9 cellular contexts compared by ENCODE assay signal in genomic region chr12:74889563-74890236, GRCh38.
DNase-seq lines count a peak whose midpoint lies in the region; ATAC-seq, FAIRE-seq and TF ChIP-seq lines count a peak whose summit lies in the region.
"Had no signal": no experiment of that assay in that cellular context is flagged by ENCODE, and none has a peak within 500 bp of the region (broad histone marks: within the 10 kb centered on the region; RNA-seq: fewer than 3 reads in every experiment).

No MANE protein-coding gene starts in this region.

- H3K4me1 ChIP-seq in ACC112 (ENCODE audit: control insufficient read depth, insufficient read depth, low read length, unreplicated experiment) = peaks cover 25% of the 10 kb centered on the region
- peaks cover 0 to 4% (median 0%) of the 10 kb centered on the region in 4 experiments; a peak in 1 of 7 replicates for H3K4me1 ChIP-seq in H1 (replicated peaks in 1 of 4; ENCODE audit: control insufficient read depth in 3 of 4, insufficient read depth in 4 of 4, low read length in 3 of 4)
- peaks cover 0 to 4% of the 10 kb centered on the region in 2 donors for H3K4me1 ChIP-seq in naive thymus-derived CD4-positive, alpha-beta T cell (ENCODE audit: control insufficient read depth in 2 of 2, insufficient read depth in 2 of 2, low read length in 2 of 2)

- no peak overlapping the region for H3K9ac ChIP-seq in H1 (replicated peaks in 1 of 4; ENCODE audit: extremely low read depth in 1 of 4, low read depth in 3 of 4, low read length in 3 of 4)

- H3K27me3 Mint-ChIP-seq in naive thymus-derived CD4-positive, alpha-beta T cell = no peaks in the 10 kb centered on the region
- H3K27me3 Mint-ChIP-seq: activated B cell treated with CpG ODN at 0.5 μM for 24 hours had no signal

- H2BK15ac ChIP-seq in H1 (ENCODE audit: low read length) = no peak overlapping the region

- peak overlapping the region; percentile 62 for H3K4me3 ChIP-seq in ACC112 (ENCODE audit: low read depth, low read length)
- H3K4me3 ChIP-seq in H1 (ENCODE audit: extremely low read depth in 1 of 4, insufficient read depth in 2 of 4, low read depth in 3 of 4, low read length in 4 of 4) = no peak overlapping the region
- H3K4me3 ChIP-seq in naive thymus-derived CD4-positive, alpha-beta T cell (ENCODE audit: low read length) = no peak overlapping the region

- H2BK12ac ChIP-seq in H1 (ENCODE audit: low read depth, low read length) = no peak overlapping the region; the same call in 1 of the 2 replicates

- TF ChIP-seq EP300 in H1 (IDR thresholded peaks at IDR 0.05; ENCODE audit: borderline replicate concordance in 1 of 2, low read depth in 2 of 2, low read length in 2 of 2) = no peak

- H3K27me3 ChIP-seq in ACC112 (ENCODE audit: insufficient read depth, low read length) (no peaks in the 10 kb centered on the region), H1 (replicated peaks in 1 of 4; ENCODE audit: control insufficient read depth in 3 of 4, extremely low read depth in 1 of 4, insufficient read depth in 3 of 4, low read length in 3 of 4) (peaks cover 0 to 1% (median 0%) of the 10 kb centered on the region in 4 experiments; a peak in 1 of 7 replicates)
- no peaks in the 10 kb centered on the region for H3K27me3 ChIP-seq in naive thymus-derived CD4-positive, alpha-beta T cell (ENCODE audit: control insufficient read depth in 2 of 2, insufficient read depth in 2 of 2, low read length in 2 of 2)

- H4K91ac ChIP-seq in H1 (replicated peaks; ENCODE audit: insufficient read length, low read length) = no peak overlapping the region

- WGBS in H1 (ENCODE audit: extremely low coverage in 1 of 2, insufficient coverage in 1 of 2, insufficient read length in 1 of 2, insufficient replicate concordance in 2 of 2, low coverage in 1 of 2, low lambda C conversion rate in 2 of 2, missing lambda C conversion rate in 1 of 2), 2 experiments = 90% methylated on average over 3 of the region's 3 CpGs; no CpG with 5 or more reads in 1 of the 2 experiments

- H3K36me3 Mint-ChIP-seq in naive thymus-derived CD4-positive, alpha-beta T cell = no peaks in the 10 kb centered on the region

- POLR2A ChIA-PET in H1 (lab: Charles Lee; ENCODE audit: partially characterized antibody) = no interaction called here
- POLR2A ChIA-PET in naive thymus-derived CD4-positive, alpha-beta T cell (lab: Charles Lee) = no interaction called here

- no peak overlapping the region for H3K18ac ChIP-seq in H1 (ENCODE audit: extremely low read depth, low read length)

- H3K4ac ChIP-seq in H1 (replicated peaks; ENCODE audit: insufficient read length, low read depth, low read length) = no peak overlapping the region

- no peak for DNase-seq in H1 (ENCODE audit: low read depth in 1 of 2, low spot score in 2 of 2)
- no peak for DNase-seq in NCI-H2081 treated with DMSO at 0.1 percent for 48 hours (lab: John Stamatoyannopoulos, UW)
- no peak for DNase-seq in naive thymus-derived CD4-positive, alpha-beta T cell
- DNase-seq in NK-92 treated with Interleukin-12 subunit alpha and Interleukin-12 subunit beta, amount 100 ng/mL, for 24 hours (lab: John Stamatoyannopoulos, UW) = no peak
- no peak for DNase-seq in activated gamma-delta T cell treated with Interleukin-2 at 50 U/mL for 16 hours
- DNase-seq: activated B cell treated with CpG ODN at 0.5 μM for 24 hours had no signal

- H2BK5ac ChIP-seq in H1 (ENCODE audit: low read depth, low read length) = no peak overlapping the region

- H4K5ac ChIP-seq in H1 (ENCODE audit: insufficient read length, low read depth, low read length) = no peak overlapping the region

- CTCF ChIA-PET in H1 (lab: Charles Lee; ENCODE audit: partially characterized antibody) = interaction anchor here (0.6 to 1.2 kb wide), 4 partner anchors 13 to 1203 kb away, joined by 3 to 5 read pairs (median 4); no protein-coding TSS in a partner anchor
- CTCF ChIA-PET in naive thymus-derived CD4-positive, alpha-beta T cell (lab: Charles Lee) = no interaction called here

- no peaks in the 10 kb centered on the region for H3K36me3 ChIP-seq in ACC112 (ENCODE audit: insufficient read depth, low read length)
- no peaks in the 10 kb centered on the region for H3K36me3 ChIP-seq in H1 (ENCODE audit: control insufficient read depth in 2 of 4, insufficient read depth in 4 of 4, low read length in 3 of 4)
- no peaks in the 10 kb centered on the region for H3K36me3 ChIP-seq in naive thymus-derived CD4-positive, alpha-beta T cell (ENCODE audit: control insufficient read depth in 2 of 3, insufficient read depth in 3 of 3, low read length in 3 of 3)

- H2AFZ ChIP-seq in ACC112 (ENCODE audit: low read length, unreplicated experiment) (peak overlapping the region; percentile 58), H1 (ENCODE audit: low read length) (0 out of 2 replicates have a peak overlapping the region, but pooled peaks have one; percentile 8)

- no peak for TF ChIP-seq POLR2A in H1 (IDR thresholded peaks at IDR 0.05; ENCODE audit: control extremely low read depth in 1 of 2, low read depth in 2 of 2, low read length in 2 of 2)

- H4K20me1 ChIP-seq in H1 (replicated peaks in 1 of 2; ENCODE audit: control insufficient read depth in 1 of 2, insufficient read depth in 2 of 2, low read length in 2 of 2) = no peaks in the 10 kb centered on the region

- H3K27ac Mint-ChIP-seq in naive thymus-derived CD4-positive, alpha-beta T cell = no peak overlapping the region
- H3K27ac Mint-ChIP-seq: activated B cell treated with CpG ODN at 0.5 μM for 24 hours had no signal

- H3K4me2 ChIP-seq in H1 (ENCODE audit: insufficient read depth in 1 of 2, low read depth in 2 of 2, low read length in 2 of 2) = no peak overlapping the region

- no peak overlapping the region for H3K4me3 Mint-ChIP-seq in naive thymus-derived CD4-positive, alpha-beta T cell
- H3K4me3 Mint-ChIP-seq: activated B cell treated with CpG ODN at 0.5 μM for 24 hours had no signal

- no peaks in the 10 kb centered on the region for H3K9me3 Mint-ChIP-seq in naive thymus-derived CD4-positive, alpha-beta T cell
- H3K9me3 Mint-ChIP-seq: activated B cell treated with CpG ODN at 0.5 μM for 24 hours had no signal

- no peak overlapping the region for H3K56ac ChIP-seq in H1 (replicated peaks; ENCODE audit: insufficient read length, low read depth, low read length)

- H3K27ac ChIP-seq in ACC112 (ENCODE audit: low read depth, low read length) (peak overlapping the region; percentile 74), H1 (ENCODE audit: low read depth, low read length) (no peak overlapping the region)
- no peak overlapping the region for H3K27ac ChIP-seq in naive thymus-derived CD4-positive, alpha-beta T cell (ENCODE audit: low read depth, low read length)

- peak; percentile 52 for ATAC-seq in GM21390 (IDR thresholded peaks at IDR 0.05; ENCODE audit: unreplicated experiment)
- ATAC-seq in HG03457 (IDR thresholded peaks at IDR 0.05; ENCODE audit: unreplicated experiment) = peak; percentile 56
- ATAC-seq in naive thymus-derived CD4-positive, alpha-beta T cell = no peak

- H3K23me2 ChIP-seq in H1 (ENCODE audit: low read depth, low read length) = no peaks in the 10 kb centered on the region

- FAIRE-seq in H1 (lab: Jason Lieb, UNC) = no peak

- no peak overlapping the region for H2BK120ac ChIP-seq in H1 (replicated peaks; ENCODE audit: low read depth, low read length)

- H2AK5ac ChIP-seq in H1 (ENCODE audit: low read depth, low read length) = no peak overlapping the region

- peaks cover 0 to 23% (median 17%) of the 10 kb centered on the region in 7 donors for H3K4me1 Mint-ChIP-seq in naive thymus-derived CD4-positive, alpha-beta T cell
- H3K4me1 Mint-ChIP-seq: activated B cell treated with CpG ODN at 0.5 μM for 24 hours had no signal

- no peak overlapping the region for H3K14ac ChIP-seq in H1 (ENCODE audit: insufficient read length)

- TF ChIP-seq CTCF in H1 (IDR thresholded peaks at IDR 0.05; ENCODE audit: control extremely low read depth in 1 of 3, insufficient read depth in 1 of 3, low read depth in 1 of 3, low read length in 3 of 3) = no peak

- H4K8ac ChIP-seq in H1 (ENCODE audit: extremely low read depth, insufficient read depth, low read length) = no peak overlapping the region

- intact Hi-C loops in naive thymus-derived CD4-positive, alpha-beta T cell (cut with micrococcal nuclease) = no loop called here

- no peaks in the 10 kb centered on the region for H3K9me3 ChIP-seq in H1 (ENCODE audit: insufficient read depth in 2 of 2, low read depth in 1 of 2, low read length in 1 of 2)
- H3K9me3 ChIP-seq in naive thymus-derived CD4-positive, alpha-beta T cell (ENCODE audit: control insufficient read depth in 2 of 3, low read length in 3 of 3) = no peaks in the 10 kb centered on the region

- H3K79me1 ChIP-seq in H1 (ENCODE audit: low read depth, low read length) = no peaks in the 10 kb centered on the region

- TF ChIP-seq RAD21 in H1 (IDR thresholded peaks at IDR 0.05 in 1 of 2, conservative IDR thresholded peaks at IDR 0.05 in 1 of 2; ENCODE audit: low read depth in 2 of 2, low read length in 2 of 2) = no peak

- no peaks in the 10 kb centered on the region for H3K79me2 ChIP-seq in ACC112 (ENCODE audit: control insufficient read depth, insufficient read depth, low read length, unreplicated experiment)
- no peaks in the 10 kb centered on the region for H3K79me2 ChIP-seq in H1 (ENCODE audit: control insufficient read depth in 1 of 2, insufficient read depth in 2 of 2, low read length in 2 of 2)

- no peak overlapping the region for H3K23ac ChIP-seq in H1 (ENCODE audit: insufficient read length)

- H2BK20ac ChIP-seq in H1 (ENCODE audit: low read length) = no peak overlapping the region

TF ChIP-seq in H1, 55 proteins besides CTCF, POLR2A, EP300 and RAD21:
- TF ChIP-seq SP1 (IDR thresholded peaks at IDR 0.05; ENCODE audit: low read depth, low read length) (no peak), HDAC6 (IDR thresholded peaks at IDR 0.05; ENCODE audit: low read depth, low read length) (no peak), FOSL1 (IDR thresholded peaks at IDR 0.05; ENCODE audit: insufficient read depth, low read depth, low read length) (no peak), SP2 (IDR thresholded peaks at IDR 0.05; ENCODE audit: low read length) (no peak), RXRA (IDR thresholded peaks at IDR 0.05; ENCODE audit: insufficient read depth, low read depth, low read length) (no peak), JUND (IDR thresholded peaks at IDR 0.05; ENCODE audit: low read length) (no peak), CHD2 (IDR thresholded peaks at IDR 0.05; ENCODE audit: low read length) (no peak), BRCA1 (IDR thresholded peaks at IDR 0.05; ENCODE audit: low read depth, low read length) (no peak), TEAD4 (IDR thresholded peaks at IDR 0.05; ENCODE audit: low read depth, low read length) (no peak)
